Comparison of ENCODE assay signal across 15 cellular contexts in genomic region chr6:87737948-87738347, GRCh38. TPM values are rescaled to one million over a fixed set of nuclear protein-coding genes. Genes with fewer than 3 reads are reported as not detected.
DNase-seq lines count a peak whose midpoint lies in the region; ATAC-seq and TF ChIP-seq lines count a peak whose summit lies in the region.
"Had no signal": no experiment of that assay in that cellular context is flagged by ENCODE, and none has a peak within 500 bp of the region (broad histone marks: within the 10 kb centered on the region; RNA-seq: fewer than 3 reads in every experiment).

No MANE protein-coding gene starts in this region.

- H3K27ac ChIP-seq in hepatocyte = no peak overlapping the region
- H3K27ac ChIP-seq: thoracic aorta had no signal

- H3K27me3 Mint-ChIP-seq in activated CD4-positive, alpha-beta T cell treated with anti-CD3 and anti-CD28 coated beads for 36 hours = no peaks in the 10 kb centered on the region
- no peaks in the 10 kb centered on the region for H3K27me3 Mint-ChIP-seq in T-helper 1 cell treated with Interleukin-12 subunit alpha and Interleukin-12 subunit beta and Interleukin-4 antibody, amounts not matched to agents 30 μg/mL and 1 μg/mL, for 36 hours (ENCODE audit: low read depth)
- no peaks in the 10 kb centered on the region for H3K27me3 Mint-ChIP-seq in mesothelial cell of epicardium (ENCODE audit: low read depth)

- H3K9me2 ChIP-seq in hepatocyte (replicated peaks; ENCODE audit: insufficient read depth) = no peaks in the 10 kb centered on the region

- H3K4me3 ChIP-seq in hepatocyte = no peak overlapping the region
- H3K4me3 ChIP-seq: SJSA1, thoracic aorta had no signal

- H3K9me3 ChIP-seq in hepatocyte (ENCODE audit: low read depth) = no peaks in the 10 kb centered on the region
- H3K9me3 ChIP-seq: SJSA1, thoracic aorta had no signal

- no peak overlapping the region for H3K4me3 Mint-ChIP-seq in activated CD4-positive, alpha-beta T cell treated with anti-CD3 and anti-CD28 coated beads for 36 hours
- H3K4me3 Mint-ChIP-seq in T-helper 1 cell treated with Interleukin-12 subunit alpha and Interleukin-12 subunit beta and Interleukin-4 antibody, amounts not matched to agents 30 μg/mL and 1 μg/mL, for 36 hours = no peak overlapping the region
- no peak overlapping the region for H3K4me3 Mint-ChIP-seq in mesothelial cell of epicardium
- H3K4me3 Mint-ChIP-seq: endodermal cell, H9 had no signal

- intact Hi-C loops in activated CD4-positive, alpha-beta T cell treated with anti-CD3 and anti-CD28 coated beads for 36 hours (cut with DNase I, micrococcal nuclease) = loop anchor here (1.0 to 2.0 kb wide), 3 partner anchors 19 to 70 kb away; no protein-coding TSS in a partner anchor

- H3K27ac Mint-ChIP-seq in activated CD4-positive, alpha-beta T cell treated with anti-CD3 and anti-CD28 coated beads for 36 hours = no peak overlapping the region
- peak overlapping the region; percentile 26 for H3K27ac Mint-ChIP-seq in T-helper 1 cell treated with Interleukin-12 subunit alpha and Interleukin-12 subunit beta and Interleukin-4 antibody, amounts not matched to agents 30 μg/mL and 1 μg/mL, for 36 hours
- peak overlapping the region; percentile 9 for H3K27ac Mint-ChIP-seq in mesothelial cell of epicardium
- H3K27ac Mint-ChIP-seq: endodermal cell, H9 had no signal

- 45% methylated on average over 1 of the region's 1 CpG for WGBS in hepatocyte (ENCODE audit: low lambda C conversion rate, missing lambda C conversion rate)

- no peak for DNase-seq in activated CD4-positive, alpha-beta T cell treated with anti-CD3 and anti-CD28 coated beads for 36 hours
- DNase-seq in activated CD4-positive, alpha-beta T cell treated with anti-CD3 and anti-CD28 coated beads, Interleukin-2, amount 50 U/mL, for 1 hour = no peak
- DNase-seq in mesothelial cell of epicardium (ENCODE audit: low spot score in 2 of 2, unreplicated experiment in 2 of 2) (no peak), midbrain (lab: John Stamatoyannopoulos, UW) (no peak), NCI-H2171 treated with DMSO at 0.1 percent for 48 hours (lab: John Stamatoyannopoulos, UW) (no peak), hepatocyte (ENCODE audit: low spot score) (no peak)
- DNase-seq: caudate nucleus, endodermal cell, H9, NCI-H1436, NCI-H345 had no signal

- POLR2A ChIA-PET in activated CD4-positive, alpha-beta T cell treated with anti-CD3 and anti-CD28 coated beads for 36 hours (lab: Charles Lee) = interaction anchor here (1.2 kb wide), 1 partner anchor 36 kb away, joined by 11 read pairs; the partner anchor contains the start of gene AKIRIN2

- H3K9me3 Mint-ChIP-seq in activated CD4-positive, alpha-beta T cell treated with anti-CD3 and anti-CD28 coated beads for 36 hours (ENCODE audit: low read depth) = peaks cover 2% of the 10 kb centered on the region
- peaks cover 19% of the 10 kb centered on the region for H3K9me3 Mint-ChIP-seq in T-helper 1 cell treated with Interleukin-12 subunit alpha and Interleukin-12 subunit beta and Interleukin-4 antibody, amounts not matched to agents 30 μg/mL and 1 μg/mL, for 36 hours
- no peaks in the 10 kb centered on the region for H3K9me3 Mint-ChIP-seq in mesothelial cell of epicardium

- no peaks in the 10 kb centered on the region for H3K4me1 ChIP-seq in hepatocyte (ENCODE audit: insufficient read depth)

- H3K4me1 Mint-ChIP-seq in activated CD4-positive, alpha-beta T cell treated with anti-CD3 and anti-CD28 coated beads for 36 hours = peaks cover 33% of the 10 kb centered on the region
- H3K4me1 Mint-ChIP-seq in T-helper 1 cell treated with Interleukin-12 subunit alpha and Interleukin-12 subunit beta and Interleukin-4 antibody, amounts not matched to agents 30 μg/mL and 1 μg/mL, for 36 hours (ENCODE audit: low read depth) = peaks cover 33% of the 10 kb centered on the region
- H3K4me1 Mint-ChIP-seq in mesothelial cell of epicardium = no peaks in the 10 kb centered on the region
- H3K4me1 Mint-ChIP-seq: H9 had no signal

- TF ChIP-seq CTCF in mesothelial cell of epicardium (IDR thresholded peaks at IDR 0.05; ENCODE audit: unreplicated experiment) = no peak
- TF ChIP-seq CTCF in hepatocyte (IDR thresholded peaks at IDR 0.05; ENCODE audit: poor library complexity) = no peak

- no peak overlapping the region for H2AFZ ChIP-seq in hepatocyte

- CTCF ChIA-PET in activated CD4-positive, alpha-beta T cell treated with anti-CD3 and anti-CD28 coated beads for 36 hours (lab: Charles Lee) = interaction anchor here (0.8 to 1.1 kb wide), 3 partner anchors 10 to 32 kb away, joined by 3 to 5 read pairs (median 3); no protein-coding TSS in a partner anchor

- H3K79me2 ChIP-seq in hepatocyte = no peaks in the 10 kb centered on the region

- no peaks in the 10 kb centered on the region for H4K20me1 ChIP-seq in hepatocyte (ENCODE audit: insufficient read depth, poor library complexity, severe bottlenecking)

- peak; percentile 37 for ATAC-seq in activated CD4-positive, alpha-beta T cell treated with anti-CD3 and anti-CD28 coated beads for 36 hours
- peak; percentile 36 for ATAC-seq in GM19351 (IDR thresholded peaks at IDR 0.05; ENCODE audit: unreplicated experiment)

- H3K4me2 ChIP-seq in hepatocyte = no peak overlapping the region

- no peaks in the 10 kb centered on the region for H3K27me3 ChIP-seq in hepatocyte
- H3K27me3 ChIP-seq: SJSA1 had no signal

- H3K36me3 Mint-ChIP-seq in activated CD4-positive, alpha-beta T cell treated with anti-CD3 and anti-CD28 coated beads for 36 hours (ENCODE audit: low read depth) = no peaks in the 10 kb centered on the region
- H3K36me3 Mint-ChIP-seq in T-helper 1 cell treated with Interleukin-12 subunit alpha and Interleukin-12 subunit beta and Interleukin-4 antibody, amounts not matched to agents 30 μg/mL and 1 μg/mL, for 36 hours (ENCODE audit: low read depth) = peaks cover 11% of the 10 kb centered on the region
- no peaks in the 10 kb centered on the region for H3K36me3 Mint-ChIP-seq in mesothelial cell of epicardium

- no peaks in the 10 kb centered on the region for H3K36me3 ChIP-seq in hepatocyte (replicated peaks; ENCODE audit: insufficient read depth, low read depth)
- H3K36me3 ChIP-seq: SJSA1, thoracic aorta had no signal

RNA-seq across cellular contexts. Expression of gene AKIRIN2, which starts 35.9 kb away (rescaled TPM):
- 10 to 100 TPM; 41.4 to 46.3 TPM for total RNA-seq in activated CD4-positive, alpha-beta T cell treated with anti-CD3 and anti-CD28 coated beads for 36 hours
- total RNA-seq in mesothelial cell of epicardium = 84.1 to 88.1 TPM (median 84.7 TPM) in 3 replicates
- total RNA-seq in hepatocyte = 12.7 and 24.2 TPM in 2 replicates
- polyA plus RNA-seq in hepatocyte = 39.9 and 49.6 TPM in 2 replicates
